In genomic region chr14:71394386-71394785, GRCh38 we compare ENCODE assay signal across 20 cellular contexts.
DNase-seq lines count a peak whose midpoint lies in the region; ATAC-seq, FAIRE-seq and TF ChIP-seq lines count a peak whose summit lies in the region.
"Had no signal": no experiment of that assay in that cellular context is flagged by ENCODE, and none has a peak within 500 bp of the region (broad histone marks: within the 10 kb centered on the region; RNA-seq: fewer than 3 reads in every experiment).

No MANE protein-coding gene starts in this region.

- H3K27ac Mint-ChIP-seq in activated T-cell treated with anti-CD3 and anti-CD28 coated beads, Interleukin-2, amount 50 U/mL, for 72 hours: peak overlapping the region; percentile 26
- H3K27ac Mint-ChIP-seq in naive B cell: peak overlapping the region; percentile 81 to 99 (median 94)
- H3K27ac Mint-ChIP-seq: GM23338 had no signal

- DNase-seq in activated T-cell treated with anti-CD3 and anti-CD28 coated beads, Interleukin-2, amount 50 U/mL, for 72 hours: no peak
- DNase-seq in activated T-cell treated with anti-CD3 and anti-CD28 coated beads, Interleukin-2, amount 50 U/mL, for 1 hour: no peak
- peak; percentile 29 for DNase-seq in astrocyte of the spinal cord (ENCODE audit: low read depth, low spot score)
- no peak for DNase-seq in naive B cell
- DNase-seq in NCI-H187 treated with DMSO at 0.1 percent for 48 hours (lab: John Stamatoyannopoulos, UW): no peak
- DNase-seq in frontal cortex (ENCODE audit: low spot score in 2 of 2): no peak
- DNase-seq in glomerular visceral epithelial cell (ENCODE audit: extremely low spot score): no peak
- DNase-seq in COR-L47 (lab: John Stamatoyannopoulos, UW): no peak
- DNase-seq: BE2C; Caco-2; CD4-positive, CD25-positive, alpha-beta regulatory T cell; NCI-H1417 treated with DMSO at 0.1 percent for 48 hours; NCI-H2029; NCI-H345; NCI-H524 treated with DMSO at 0.1 percent for 48 hours; RPMI8226; SIG-M5 had no signal

- H3K9me3 Mint-ChIP-seq in activated T-cell treated with anti-CD3 and anti-CD28 coated beads, Interleukin-2, amount 50 U/mL, for 72 hours: peaks cover 0 to 1% of the 10 kb centered on the region in 2 donors
- peaks cover 0 to 6% (median 0%) of the 10 kb centered on the region in 7 donors for H3K9me3 Mint-ChIP-seq in naive B cell
- H3K9me3 Mint-ChIP-seq: CD4-positive, CD25-positive, alpha-beta regulatory T cell; GM23338 had no signal

- H3K27me3 Mint-ChIP-seq in activated T-cell treated with anti-CD3 and anti-CD28 coated beads, Interleukin-2, amount 50 U/mL, for 72 hours (ENCODE audit: low read depth): no peaks in the 10 kb centered on the region
- H3K27me3 Mint-ChIP-seq in naive B cell: no peaks in the 10 kb centered on the region
- H3K27me3 Mint-ChIP-seq: CD4-positive, CD25-positive, alpha-beta regulatory T cell had no signal

- no peak overlapping the region for H3K4me3 Mint-ChIP-seq in activated T-cell treated with anti-CD3 and anti-CD28 coated beads, Interleukin-2, amount 50 U/mL, for 72 hours
- no peak overlapping the region for H3K4me3 Mint-ChIP-seq in naive B cell
- H3K4me3 Mint-ChIP-seq: CD4-positive, CD25-positive, alpha-beta regulatory T cell; GM23338 had no signal

- H3K36me3 Mint-ChIP-seq in activated T-cell treated with anti-CD3 and anti-CD28 coated beads, Interleukin-2, amount 50 U/mL, for 72 hours (ENCODE audit: insufficient read depth in 2 of 2): peaks cover 0 to 1% of the 10 kb centered on the region in 2 donors
- peaks cover 0 to 7% of the 10 kb centered on the region in 2 donors for H3K36me3 Mint-ChIP-seq in naive B cell
- H3K36me3 Mint-ChIP-seq: CD4-positive, CD25-positive, alpha-beta regulatory T cell had no signal

- FAIRE-seq in frontal cortex (lab: Jason Lieb, UNC): no peak
- FAIRE-seq: G401.6 had no signal

- in situ Hi-C loops in astrocyte of the spinal cord (cut with HindIII; ENCODE audit: low sequenced_read_pairs): no loop called here

- peaks cover 27% of the 10 kb centered on the region for H3K4me1 Mint-ChIP-seq in activated T-cell treated with anti-CD3 and anti-CD28 coated beads, Interleukin-2, amount 50 U/mL, for 72 hours (ENCODE audit: low read depth)
- peaks cover 49 to 88% (median 65%) of the 10 kb centered on the region in 3 donors for H3K4me1 Mint-ChIP-seq in naive B cell

- no peak for ATAC-seq in activated T-cell treated with anti-CD3 and anti-CD28 coated beads, Interleukin-2, amount 50 U/mL, for 72 hours (replicated peaks in 1 of 2)
- ATAC-seq in naive B cell (ENCODE audit: low read depth in 2 of 2): no peak
- ATAC-seq: GM23338, HCT116 had no signal

- H3K4me3 ChIP-seq in astrocyte of the spinal cord (ENCODE audit: low read depth, low read length): no peak overlapping the region
- H3K4me3 ChIP-seq: GM23338 had no signal

- no peak for TF ChIP-seq CTCF in astrocyte of the spinal cord (IDR thresholded peaks at IDR 0.05; ENCODE audit: low read depth, low read length)
